In genomic region chr5:141201126-141201525, GRCh38 we compare ENCODE assay signal across 5 cellular contexts. TPM values are rescaled to one million over a fixed set of nuclear protein-coding genes. Genes with fewer than 3 reads are reported as not detected.
"Had no signal": no experiment of that assay in that cellular context is flagged by ENCODE, and none has a peak within 500 bp of the region (broad histone marks: within the 10 kb centered on the region; RNA-seq: fewer than 3 reads in every experiment).

No MANE protein-coding gene starts in this region.

RNA-seq across cellular contexts. Expression of gene PCDHB11, which starts 1.7 kb away (rescaled TPM):
- total RNA-seq: HT1080, K562 had no signal
- polyA plus RNA-seq: HepG2, IgD-negative memory B cell, K562 had no signal

RNA-seq across cellular contexts. Expression of gene PCDHB12, which starts 7.4 kb away (rescaled TPM):
- total RNA-seq: HT1080, K562 had no signal
- polyA plus RNA-seq: IgD-negative memory B cell, K562 had no signal

RNA-seq across cellular contexts. Expression of gene PCDHB10, which starts 9.0 kb away (rescaled TPM):
- total RNA-seq: HepG2, HT-29, K562 had no signal
- polyA plus RNA-seq: IgD-negative memory B cell, K562 had no signal

RNA-seq across cellular contexts. Expression of gene PCDHB13, which starts 12.6 kb away (rescaled TPM):
- total RNA-seq: K562 had no signal

RNA-seq across cellular contexts. Expression of gene PCDHB9, which starts 14.2 kb away (rescaled TPM):
- total RNA-seq: HT1080, K562 had no signal
- polyA plus RNA-seq: K562 had no signal
